ENCODE assay signal across 17 cellular contexts in the genomic region with DNA sequence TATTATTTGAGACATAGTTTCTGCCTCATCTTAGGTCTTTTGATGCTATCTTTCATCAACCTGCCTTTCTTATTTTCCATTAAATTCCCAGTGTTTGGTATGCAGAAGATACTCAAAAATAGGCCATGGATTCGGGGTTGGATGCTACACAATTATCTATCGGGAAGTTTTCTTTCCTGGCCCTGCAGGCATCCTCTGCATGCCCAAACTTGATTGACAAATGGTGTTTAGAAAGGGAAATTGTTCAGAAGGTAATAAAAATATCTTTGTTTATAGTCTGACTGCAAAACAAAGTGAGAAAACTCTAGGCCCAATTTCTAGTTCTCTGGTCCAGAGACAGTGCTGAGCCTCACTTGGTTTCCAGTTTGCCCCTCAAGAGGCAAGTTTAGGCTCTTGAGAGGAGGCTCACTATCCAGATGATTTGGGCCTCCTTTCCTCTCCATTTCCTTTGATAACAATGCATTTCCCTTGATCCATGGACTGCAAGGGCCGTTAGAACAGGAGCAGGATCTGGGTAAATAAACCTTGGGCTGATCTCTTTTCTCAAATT.
A peak's percentile ranks its signal among the peaks of the same experiment; 100 is the strongest.
DNase-seq lines count a peak whose midpoint lies in the region; ATAC-seq and TF ChIP-seq lines count a peak whose summit lies in the region.
"Had no signal": no experiment of that assay in that cellular context is flagged by ENCODE, and none has a peak within 500 bp of the region (broad histone marks: within the 10 kb centered on the region; RNA-seq: fewer than 3 reads in every experiment).

No MANE protein-coding gene starts in this region.

- no peaks in the 10 kb centered on the region for H3K79me1 ChIP-seq in mesenchymal stem cell (replicated peaks; ENCODE audit: low read length, poor library complexity, severe bottlenecking)
- H3K79me1 ChIP-seq in trophoblast cell (ENCODE audit: low read length) = peaks cover 17% of the 10 kb centered on the region

- no peaks in the 10 kb centered on the region for H3K4me1 Mint-ChIP-seq in T-cell
- H3K4me1 Mint-ChIP-seq: CD14-positive monocyte had no signal

- WGBS in mesenchymal stem cell = 62% methylated on average over 3 of the region's 3 CpGs
- no CpG with 5 or more reads among the region's 3 CpGs for WGBS in trophoblast cell (ENCODE audit: extremely low coverage, insufficient coverage, insufficient read length)

- H2BK15ac ChIP-seq in mesenchymal stem cell (ENCODE audit: low read depth, poor library complexity, severe bottlenecking) = peak overlapping the region; percentile 12

- no peak overlapping the region for H2AK5ac ChIP-seq in mesenchymal stem cell (ENCODE audit: low read length, severe bottlenecking)
- no peak overlapping the region for H2AK5ac ChIP-seq in trophoblast cell (ENCODE audit: low read length)

- H3K14ac ChIP-seq in mesenchymal stem cell (ENCODE audit: low read length in 2 of 2) (no peak overlapping the region), trophoblast cell (ENCODE audit: low read length) (peak overlapping the region; percentile 60)

- no peaks in the 10 kb centered on the region for H3K9me3 Mint-ChIP-seq in T-cell
- H3K9me3 Mint-ChIP-seq: H9 had no signal

- H3K4ac ChIP-seq in mesenchymal stem cell (ENCODE audit: low read depth in 1 of 2, low read length in 2 of 2) = peak overlapping the region; percentile 64 to 81
- H3K4ac ChIP-seq in trophoblast cell (ENCODE audit: low read depth, low read length) = no peak overlapping the region

- H3K23ac ChIP-seq in mesenchymal stem cell (ENCODE audit: low read length in 2 of 2) (no peak overlapping the region), trophoblast cell (ENCODE audit: low read length) (no peak overlapping the region)

- no peak overlapping the region for H3K9ac ChIP-seq in mesenchymal stem cell (ENCODE audit: low read length)
- no peak overlapping the region for H3K9ac ChIP-seq in trophoblast cell (ENCODE audit: low read length)

- POLR2A ChIA-PET in T-cell (lab: Charles Lee) = no interaction called here

- H2BK120ac ChIP-seq in mesenchymal stem cell (ENCODE audit: low read depth, low read length) (peak overlapping the region; percentile 15), trophoblast cell (ENCODE audit: insufficient read depth, low read length, poor library complexity) (peak overlapping the region; percentile 60)

- H3K4me2 ChIP-seq in mesenchymal stem cell (ENCODE audit: low read length, poor library complexity, severe bottlenecking) (no peak overlapping the region), trophoblast cell (ENCODE audit: low read length) (no peak overlapping the region)

- H4K12ac ChIP-seq in trophoblast cell (ENCODE audit: low read depth, low read length) = no peak overlapping the region

- no peak overlapping the region for H4K8ac ChIP-seq in mesenchymal stem cell (ENCODE audit: low read length)
- H4K8ac ChIP-seq in trophoblast cell (ENCODE audit: low read depth, low read length) = peak overlapping the region; percentile 38

- H3K27ac Mint-ChIP-seq in T-cell = no peak overlapping the region
- H3K27ac Mint-ChIP-seq: CD14-positive monocyte had no signal

- CTCF ChIA-PET in T-cell (lab: Charles Lee) = no interaction called here

- peak overlapping the region in 1 of 2 experiments; percentile 67 for H3K18ac ChIP-seq in mesenchymal stem cell (ENCODE audit: low read depth in 1 of 2, low read length in 2 of 2)
- no peak overlapping the region for H3K18ac ChIP-seq in trophoblast cell (ENCODE audit: low read length)

- H3K4me3 ChIP-seq in mesenchymal stem cell (ENCODE audit: insufficient read depth in 1 of 2, low read depth in 1 of 2, low read length in 2 of 2) = no peak overlapping the region
- no peak overlapping the region for H3K4me3 ChIP-seq in trophoblast cell (ENCODE audit: low read depth, low read length)
- H3K4me3 ChIP-seq: Peyer's patch had no signal

- no peaks in the 10 kb centered on the region for H3K79me2 ChIP-seq in trophoblast cell (ENCODE audit: control insufficient read depth, insufficient read depth, low read length, poor library complexity)

- H3K27me3 ChIP-seq in mesenchymal stem cell (ENCODE audit: control insufficient read depth in 1 of 2, insufficient read depth in 1 of 2, low read length in 2 of 2) (no peaks in the 10 kb centered on the region), trophoblast cell (ENCODE audit: insufficient read depth, low read length) (no peaks in the 10 kb centered on the region)
- H3K27me3 ChIP-seq: Peyer's patch had no signal

- H3K36me3 Mint-ChIP-seq in T-cell = no peaks in the 10 kb centered on the region
- H3K36me3 Mint-ChIP-seq: CD14-positive monocyte had no signal

- no peaks in the 10 kb centered on the region for H3K4me1 ChIP-seq in mesenchymal stem cell (ENCODE audit: control insufficient read depth, insufficient read depth, low read depth, low read length)
- H3K4me1 ChIP-seq in trophoblast cell (ENCODE audit: control insufficient read depth in 1 of 2, insufficient read depth in 2 of 2, low read length in 2 of 2) = peaks cover 5 to 18% of the 10 kb centered on the region in 2 experiments

- H3K9me3 ChIP-seq in mesenchymal stem cell (ENCODE audit: control insufficient read depth, low read length) = no peaks in the 10 kb centered on the region
- no peaks in the 10 kb centered on the region for H3K9me3 ChIP-seq in trophoblast cell (ENCODE audit: insufficient read depth, low read depth, low read length)
- H3K9me3 ChIP-seq: Peyer's patch had no signal

- H2BK12ac ChIP-seq in mesenchymal stem cell (ENCODE audit: low read length in 2 of 2) (peak overlapping the region; percentile 75 to 91), trophoblast cell (ENCODE audit: low read length) (peak overlapping the region; percentile 89)

- no peak for TF ChIP-seq CTCF in VCaP (conservative IDR thresholded peaks at IDR 0.05)

- DNase-seq in NCI-H2029 treated with DMSO at 0.1 percent for 48 hours (lab: John Stamatoyannopoulos, UW) (peak; percentile 1), NCI-H2029 (lab: John Stamatoyannopoulos, UW) (no peak), mesenchymal stem cell (no peak), trophoblast cell (no peak), T-cell (no peak), DMS 273 treated with DMSO at 0.1 percent for 48 hours (lab: John Stamatoyannopoulos, UW) (no peak)
- DNase-seq: 8988T, DND-41, H9, NCI-H1436 treated with DMSO at 0.1 percent for 48 hours, NCI-H2081 treated with DMSO at 0.1 percent for 48 hours, NCI-H226, NCI-H526, Peyer's patch had no signal

- no peak overlapping the region for H2BK5ac ChIP-seq in mesenchymal stem cell (ENCODE audit: low read depth, low read length, poor library complexity, severe bottlenecking)
- H2BK5ac ChIP-seq in trophoblast cell (ENCODE audit: low read depth, low read length, poor library complexity) = peak overlapping the region; percentile 79

- no peak overlapping the region for H3K4me3 Mint-ChIP-seq in T-cell
- H3K4me3 Mint-ChIP-seq: CD14-positive monocyte, H9 had no signal

- H4K91ac ChIP-seq in mesenchymal stem cell (ENCODE audit: low read length) (no peak overlapping the region), trophoblast cell (ENCODE audit: low read depth, low read length) (peak overlapping the region; percentile 80)

- H2AFZ ChIP-seq in mesenchymal stem cell (ENCODE audit: low read depth, low read length) (peak overlapping the region; percentile 10), trophoblast cell (ENCODE audit: insufficient read depth, low read length, poor library complexity) (no peak overlapping the region)

- peaks cover under 1 to 4% of the 10 kb centered on the region in 2 donors for H3K27me3 Mint-ChIP-seq in T-cell

- no peak for ATAC-seq in HG03565 (IDR thresholded peaks at IDR 0.05; ENCODE audit: unreplicated experiment)
- ATAC-seq in T-cell (replicated peaks in 1 of 4) = no peak

- H3K27ac ChIP-seq in VCaP = peak overlapping the region; percentile 18
- no peak overlapping the region for H3K27ac ChIP-seq in mesenchymal stem cell (ENCODE audit: low read length, poor library complexity, severe bottlenecking)
- H3K27ac ChIP-seq in trophoblast cell (ENCODE audit: low read depth, low read length) = no peak overlapping the region
- H3K27ac ChIP-seq: Peyer's patch had no signal

- H3K36me3 ChIP-seq in mesenchymal stem cell (ENCODE audit: control insufficient read depth in 1 of 2, insufficient read depth in 2 of 2, low read depth in 1 of 2, low read length in 2 of 2) = no peaks in the 10 kb centered on the region
- no peaks in the 10 kb centered on the region for H3K36me3 ChIP-seq in trophoblast cell (ENCODE audit: control insufficient read depth in 1 of 2, insufficient read depth in 2 of 2, low read length in 2 of 2)
- H3K36me3 ChIP-seq: Peyer's patch had no signal
